ENCODE assay signal across 11 cellular contexts in the genomic region with DNA sequence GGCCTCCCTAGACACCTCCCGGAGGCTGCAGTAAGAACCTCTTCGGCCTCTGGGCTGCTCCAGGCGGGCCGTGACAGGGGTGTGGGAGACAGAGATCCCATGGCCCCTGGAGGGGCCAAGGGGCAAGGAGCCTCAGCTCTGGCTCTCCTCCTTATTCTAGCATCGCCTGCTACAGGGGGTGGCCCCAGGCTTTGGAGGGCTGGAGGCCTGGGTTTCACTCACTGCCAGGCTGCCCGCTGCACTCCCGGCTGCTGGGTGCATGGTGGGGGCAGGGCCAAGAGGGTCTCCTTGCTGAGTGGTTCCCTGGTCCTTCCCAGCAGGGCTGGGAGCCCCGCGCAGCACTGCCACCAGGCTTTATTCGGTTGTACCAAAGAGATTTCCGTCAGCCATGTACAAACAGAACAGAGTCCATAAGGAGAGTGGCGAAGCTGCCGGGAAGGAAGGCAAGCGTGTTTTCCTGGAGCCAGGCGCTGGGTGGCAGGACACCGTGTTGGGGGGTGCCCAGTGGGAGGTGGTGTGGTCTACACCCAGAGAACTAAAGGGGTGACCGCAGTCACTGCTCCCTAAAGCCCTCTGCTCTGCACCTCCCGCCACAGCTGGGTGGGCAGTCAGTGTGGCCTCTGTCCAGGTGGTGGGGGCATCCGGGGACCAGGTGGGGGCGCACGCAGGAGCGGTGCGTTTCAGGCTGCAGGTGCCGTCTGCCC. TPM values are rescaled to one million over a fixed set of nuclear protein-coding genes. Genes with fewer than 3 reads are reported as not detected.
"Had no signal": no experiment of that assay in that cellular context is flagged by ENCODE, and none has a peak within 500 bp of the region (broad histone marks: within the 10 kb centered on the region; RNA-seq: fewer than 3 reads in every experiment).

No MANE protein-coding gene starts in this region.

- H3K9me3 ChIP-seq: ascending aorta, pancreas, stomach, thoracic aorta had no signal

- H3K36me3 ChIP-seq: pancreas had no signal

- H3K27me3 ChIP-seq: ascending aorta, pancreas had no signal

- DNase-seq: activated CD4-positive, alpha-beta T cell treated with anti-CD3 and anti-CD28 coated beads, Interleukin-2, amount 10 ng/mL, durations not matched to agents 24 days and 14 days; activated naive CD4-positive, alpha-beta T cell; activated naive CD8-positive, alpha-beta T cell treated with anti-CD3 and anti-CD28 coated beads, Interleukin-2, amount 50 U/mL, for 24 hours; hypothalamus; nephron progenitor cell; stimulated activated CD4-positive, alpha-beta T cell treated with anti-CD3 and anti-CD28 coated beads, Interleukin-4, amount 100 ng/mL, for 4 hours; stomach had no signal

- H3K4me3 ChIP-seq: ascending aorta, pancreas, stomach, thoracic aorta had no signal

- H3K27ac ChIP-seq: ascending aorta, pancreas, stomach, thoracic aorta had no signal

RNA-seq across cellular contexts. Expression of a gene that starts 2.0 kb away (rescaled TPM):
- total RNA-seq: mesenteric fat pad had no signal
